ENCODE assay signal across 36 cellular contexts in genomic region chr20:53191957-53192356, GRCh38.
"Had no signal": no experiment of that assay in that cellular context is flagged by ENCODE, and none has a peak within 500 bp of the region (broad histone marks: within the 10 kb centered on the region; RNA-seq: fewer than 3 reads in every experiment).

No MANE protein-coding gene starts in this region.

- H3K27me3 ChIP-seq: adrenal gland, brain microvascular endothelial cell, breast epithelium had no signal

- H3K4me1 ChIP-seq: body of pancreas, breast epithelium had no signal

- H3K27ac Mint-ChIP-seq: activated B cell treated with CpG ODN at 0.5 μM for 24 hours; activated CD4-positive, alpha-beta memory T cell treated with anti-CD3 and anti-CD28 coated beads for 36 hours; activated CD4-positive, alpha-beta T cell treated with anti-CD3 and anti-CD28 coated beads, Interleukin-2, amount 10 ng/mL, durations not matched to agents 24 days and 14 days; activated CD8-positive, alpha-beta T cell treated with anti-CD3 and anti-CD28 coated beads for 36 hours; activated naive CD4-positive, alpha-beta T cell treated with anti-CD3 and anti-CD28 coated beads, Interleukin-2, amount 10 ng/mL, durations not matched to agents 7 days and 5 days; activated naive CD8-positive, alpha-beta T cell treated with anti-CD3 and anti-CD28 coated beads for 36 hours; activated T-cell treated with anti-CD3 and anti-CD28 coated beads, Interleukin-2, amount 50 U/mL, for 72 hours; activated T-helper 1 cell treated with anti-CD3 and anti-CD28 coated beads, Interleukin-12 subunit alpha, Interleukin-12 subunit beta, Interleukin-2, Interleukin-4 antibody, amounts not matched to agents 30 ng/mL and 10 ng/mL and 1 ng/mL, durations not matched to agents 14 hours and 24 hours and 36 hours; activated T-helper 17 cell treated with anti-CD3 and anti-CD28 coated beads, Interleukin-2, amount 50 U/mL, for 72 hours; T-helper 1 cell treated with Interleukin-12 subunit alpha and Interleukin-12 subunit beta and Interleukin-4 antibody, amounts not matched to agents 30 μg/mL and 1 μg/mL, for 36 hours; T-helper 2 cell treated with Interferon-gamma antibody and Interleukin-4, amounts not matched to agents 5 μg/mL and 100 μg/mL, for 36 hours had no signal

- H3K27ac ChIP-seq: adrenal gland, body of pancreas, brain microvascular endothelial cell, breast epithelium, VCaP had no signal

- H3K36me3 Mint-ChIP-seq: activated CD4-positive, alpha-beta memory T cell treated with anti-CD3 and anti-CD28 coated beads for 36 hours; activated naive CD4-positive, alpha-beta T cell treated with anti-CD3 and anti-CD28 coated beads, Interleukin-2, amount 10 ng/mL, durations not matched to agents 7 days and 5 days had no signal

- DNase-seq: activated B cell treated with CpG ODN at 0.5 μM for 24 hours; activated CD4-positive, alpha-beta memory T cell treated with anti-CD3 and anti-CD28 coated beads for 36 hours; activated CD4-positive, alpha-beta T cell treated with anti-CD3 and anti-CD28 coated beads for 4 hours; activated CD4-positive, alpha-beta T cell treated with anti-CD3 and anti-CD28 coated beads, Interleukin-2, amount 10 ng/mL, durations not matched to agents 24 days and 14 days; activated CD4-positive, alpha-beta T cell treated with anti-CD3 and anti-CD28 coated beads, Interleukin-2, amount 50 U/mL, for 1 hour; activated CD4-positive, alpha-beta T cell treated with anti-CD3 and anti-CD28 coated beads, Interleukin-2, amount 50 U/mL, for 4 hours; activated CD4-positive, CD25-positive, alpha-beta regulatory T cell treated with anti-CD3 and anti-CD28 coated beads, Interleukin-2, amount 50 U/mL, for 72 hours; activated CD8-positive, alpha-beta memory T cell treated with anti-CD3 and anti-CD28 coated beads, Interleukin-2, amount 50 U/mL, for 4 hours; activated CD8-positive, alpha-beta T cell treated with anti-CD3 and anti-CD28 coated beads for 36 hours; activated effector memory CD4-positive, alpha-beta T cell treated with anti-CD3 and anti-CD28 coated beads, Interleukin-2, amount 50 U/mL, for 16 hours; activated gamma-delta T cell treated with Interleukin-2 at 50 U/mL for 16 hours; activated naive CD4-positive, alpha-beta T cell treated with anti-CD3 and anti-CD28 coated beads, Interleukin-2, amount 10 ng/mL, durations not matched to agents 7 days and 5 days; activated naive CD4-positive, alpha-beta T cell treated with Interleukin-2 at 50 U/mL for 16 hours; activated naive CD8-positive, alpha-beta T cell treated with anti-CD3 and anti-CD28 coated beads for 36 hours; activated T-cell treated with anti-CD3 and anti-CD28 coated beads for 4 hours; activated T-cell treated with anti-CD3 and anti-CD28 coated beads, Interleukin-2, amount 50 U/mL, for 1 hour; activated T-cell treated with anti-CD3 and anti-CD28 coated beads, Interleukin-2, amount 50 U/mL, for 4 hours; activated T-cell treated with anti-CD3 and anti-CD28 coated beads, Interleukin-2, amount 50 U/mL, for 72 hours; adrenal gland; amniotic stem cell; aorta; body of pancreas; brain microvascular endothelial cell; central memory CD4-positive, alpha-beta T cell; T-helper 1 cell; T-helper 2 cell; T-helper 9 cell had no signal

- ATAC-seq: activated CD8-positive, alpha-beta T cell treated with anti-CD3 and anti-CD28 coated beads for 36 hours; activated T-cell treated with anti-CD3 and anti-CD28 coated beads, Interleukin-2, amount 50 U/mL, for 4 hours; activated T-cell treated with anti-CD3 and anti-CD28 coated beads, Interleukin-2, amount 50 U/mL, for 72 hours; activated T-helper 17 cell treated with anti-CD3 and anti-CD28 coated beads, Interleukin-2, amount 50 U/mL, for 72 hours; body of pancreas had no signal

- H3K36me3 ChIP-seq: adrenal gland, brain microvascular endothelial cell, breast epithelium had no signal

- H3K4me3 ChIP-seq: adrenal gland, body of pancreas, breast epithelium had no signal

- FAIRE-seq: astrocyte, colon, TTC549 had no signal

- H3K9me3 Mint-ChIP-seq: activated B cell treated with CpG ODN at 0.5 μM for 24 hours; activated CD4-positive, alpha-beta memory T cell treated with anti-CD3 and anti-CD28 coated beads for 36 hours; activated CD4-positive, alpha-beta T cell treated with anti-CD3 and anti-CD28 coated beads, Interleukin-2, amount 10 ng/mL, durations not matched to agents 24 days and 14 days; activated CD8-positive, alpha-beta T cell treated with anti-CD3 and anti-CD28 coated beads for 36 hours; activated naive CD4-positive, alpha-beta T cell treated with anti-CD3 and anti-CD28 coated beads, Interleukin-2, amount 10 ng/mL, durations not matched to agents 7 days and 5 days; activated naive CD8-positive, alpha-beta T cell treated with anti-CD3 and anti-CD28 coated beads for 36 hours; activated T-cell treated with anti-CD3 and anti-CD28 coated beads, Interleukin-2, amount 50 U/mL, for 4 hours; activated T-cell treated with anti-CD3 and anti-CD28 coated beads, Interleukin-2, amount 50 U/mL, for 72 hours; activated T-helper 1 cell treated with anti-CD3 and anti-CD28 coated beads, Interleukin-12 subunit alpha, Interleukin-12 subunit beta, Interleukin-2, Interleukin-4 antibody, amounts not matched to agents 30 ng/mL and 10 ng/mL and 1 ng/mL, durations not matched to agents 14 hours and 24 hours and 36 hours; activated T-helper 17 cell treated with anti-CD3 and anti-CD28 coated beads, Interleukin-2, amount 50 U/mL, for 72 hours; T-helper 1 cell treated with Interleukin-12 subunit alpha and Interleukin-12 subunit beta and Interleukin-4 antibody, amounts not matched to agents 30 μg/mL and 1 μg/mL, for 36 hours; T-helper 2 cell treated with Interferon-gamma antibody and Interleukin-4, amounts not matched to agents 5 μg/mL and 100 μg/mL, for 36 hours had no signal

- H3K9me3 ChIP-seq: adrenal gland, body of pancreas, breast epithelium had no signal
